13 cellular contexts compared by ENCODE assay signal in the genomic region with DNA sequence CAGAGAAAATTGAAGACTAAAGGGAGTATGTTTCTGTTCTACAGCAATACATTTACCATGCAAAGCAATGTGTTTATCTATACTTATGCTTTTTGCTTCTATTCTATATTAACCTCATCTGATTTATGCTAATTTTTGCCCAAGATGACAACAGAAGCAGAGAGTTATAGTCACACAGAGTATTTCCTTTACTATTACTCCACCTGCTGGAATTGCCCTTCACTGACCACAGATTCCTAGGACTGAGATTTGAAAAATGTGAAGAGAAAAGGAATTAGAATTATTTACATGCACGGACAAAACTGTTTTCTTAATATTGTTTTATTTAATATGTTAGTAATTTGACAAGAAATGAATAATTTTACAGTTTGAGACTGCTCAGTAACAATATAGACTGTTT.
DNase-seq lines count a peak whose midpoint lies in the region; ATAC-seq, FAIRE-seq and TF ChIP-seq lines count a peak whose summit lies in the region.
"Had no signal": no experiment of that assay in that cellular context is flagged by ENCODE, and none has a peak within 500 bp of the region (broad histone marks: within the 10 kb centered on the region; RNA-seq: fewer than 3 reads in every experiment).

No MANE protein-coding gene starts in this region.

- no peak overlapping the region for H3K27ac ChIP-seq in liver (ENCODE audit: low read depth in 1 of 2, low read length in 2 of 2)
- H3K27ac ChIP-seq: coronary artery, psoas muscle, vagina had no signal

- H3K9me3 ChIP-seq in liver (ENCODE audit: control insufficient read depth in 4 of 4, low read length in 3 of 4) (no peaks in the 10 kb centered on the region), Caco-2 (no peaks in the 10 kb centered on the region)
- H3K9me3 ChIP-seq: psoas muscle, vagina had no signal

- no peaks in the 10 kb centered on the region for H3K4me1 ChIP-seq in liver (ENCODE audit: control insufficient read depth in 4 of 4, insufficient read depth in 4 of 4, low read length in 3 of 4)
- no peaks in the 10 kb centered on the region for H3K4me1 ChIP-seq in Caco-2
- H3K4me1 ChIP-seq: psoas muscle, vagina had no signal

- TF ChIP-seq CTCF in D721Med (IDR thresholded peaks at IDR 0.05; ENCODE audit: insufficient read depth, missing control alignments) (peak; percentile 43), liver (IDR thresholded peaks at IDR 0.05; ENCODE audit: low read depth, low read length, missing input control) (no peak), Caco-2 (IDR thresholded peaks at IDR 0.05; ENCODE audit: insufficient read depth in 1 of 2, low read depth in 1 of 2, low read length in 1 of 2, severe bottlenecking in 1 of 2, unreplicated experiment in 1 of 2) (peak in 1 of 2 experiments; percentile 31)

- peak; percentile 41 to 47 for TF ChIP-seq RAD21 in liver (IDR thresholded peaks at IDR 0.05)

- ATAC-seq in HG03378 (IDR thresholded peaks at IDR 0.05; ENCODE audit: unreplicated experiment), result no peak
- ATAC-seq: psoas muscle had no signal

- FAIRE-seq in D721Med (lab: Jason Lieb, UNC), result no peak

- no peak overlapping the region for H3K4me3 ChIP-seq in liver (ENCODE audit: low read depth in 1 of 3, low read length in 3 of 3)
- no peak overlapping the region for H3K4me3 ChIP-seq in Caco-2 (ENCODE audit: low read depth, low read length)
- H3K4me3 ChIP-seq: coronary artery, psoas muscle, vagina had no signal

- DNase-seq in D721Med (ENCODE audit: insufficient read length, low spot score) (no peak), NCI-H146 (lab: John Stamatoyannopoulos, UW) (peak; percentile 20), astrocyte of the hippocampus (ENCODE audit: low read depth, low spot score) (peak; percentile 42), Caco-2 (no peak), NCI-H128 (lab: John Stamatoyannopoulos, UW; ENCODE audit: unreplicated experiment) (no peak), NCI-H1105 treated with DMSO at 0.1 percent for 48 hours (lab: John Stamatoyannopoulos, UW) (no peak)
- DNase-seq: activated T-cell treated with anti-CD3 and anti-CD28 coated beads, Interleukin-2, amount 50 U/mL, for 1 hour; GOT3; psoas muscle had no signal

- POLR2A ChIA-PET in Caco-2 (lab: Charles Lee), result no interaction called here

- no peaks in the 10 kb centered on the region for H3K9me3 Mint-ChIP-seq in Caco-2 (ENCODE audit: unreplicated experiment)

- WGBS in liver, result 28% methylated on average over 1 of the region's 1 CpG

- no peak overlapping the region for H3K27ac Mint-ChIP-seq in Caco-2 (ENCODE audit: unreplicated experiment)

- CTCF ChIA-PET in Caco-2 (lab: Charles Lee), result no interaction called here

- no peak overlapping the region for H3K9ac ChIP-seq in liver (ENCODE audit: low read depth in 1 of 2, low read length in 2 of 2)

- H3K27me3 Mint-ChIP-seq in Caco-2 (ENCODE audit: insufficient read depth, unreplicated experiment), result no peaks in the 10 kb centered on the region

- H3K36me3 ChIP-seq in liver (ENCODE audit: control insufficient read depth in 4 of 4, insufficient read depth in 3 of 4, low read depth in 1 of 4, low read length in 3 of 4), result no peaks in the 10 kb centered on the region
- no peaks in the 10 kb centered on the region for H3K36me3 ChIP-seq in Caco-2 (ENCODE audit: control insufficient read depth, insufficient read depth, low read length)
- H3K36me3 ChIP-seq: vagina had no signal

- H3K27me3 ChIP-seq in liver (ENCODE audit: control insufficient read depth in 4 of 4, insufficient read depth in 4 of 4, low read length in 3 of 4), result no peaks in the 10 kb centered on the region
- no peaks in the 10 kb centered on the region for H3K27me3 ChIP-seq in Caco-2 (replicated peaks; ENCODE audit: control insufficient read depth, insufficient read depth, low read length)
- H3K27me3 ChIP-seq: vagina had no signal

- intact Hi-C loops in Caco-2 (cut with micrococcal nuclease; ENCODE audit: unreplicated experiment), result loop anchor here (1.0 kb wide), 1 partner anchor 424 kb away; no protein-coding TSS in a partner anchor

- H3K4me1 Mint-ChIP-seq in Caco-2 (ENCODE audit: low read depth, unreplicated experiment), result no peaks in the 10 kb centered on the region

- no peak overlapping the region for H3K4me3 Mint-ChIP-seq in Caco-2 (ENCODE audit: unreplicated experiment)

- no TSS peak for BruUV-seq in Caco-2 (replicated peaks; lab: Mats Ljungman, UMichigan)

- H3K36me3 Mint-ChIP-seq in Caco-2 (ENCODE audit: insufficient read depth, unreplicated experiment), result no peaks in the 10 kb centered on the region

TF ChIP-seq in liver, 16 proteins besides CTCF, POLR2A, EP300 and RAD21:
- no peak for TF ChIP-seq FOXA1 (IDR thresholded peaks at IDR 0.05)
- no peak for TF ChIP-seq JUND (IDR thresholded peaks at IDR 0.05)
- TF ChIP-seq, protein P1, sequence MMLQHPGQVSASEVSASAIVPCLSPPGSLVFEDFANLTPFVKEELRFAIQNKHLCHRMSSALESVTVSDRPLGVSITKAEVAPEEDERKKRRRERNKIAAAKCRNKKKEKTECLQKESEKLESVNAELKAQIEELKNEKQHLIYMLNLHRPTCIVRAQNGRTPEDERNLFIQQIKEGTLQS (IDR thresholded peaks at IDR 0.05), result no peak
- TF ChIP-seq TAF1 (conservative IDR thresholded peaks at IDR 0.05), result no peak
- no peak for TF ChIP-seq SP1 (IDR thresholded peaks at IDR 0.05)

Comparison
In these comparisons a context has a peak if more than half of its experiments do, and no peak if none do; other contexts are left out.
1. DNase-seq: peak in NCI-H146 (single experiment) and astrocyte of the hippocampus (single experiment); none in D721Med (single experiment), Caco-2 (0 of 2), NCI-H128 (single experiment) and NCI-H1105 treated with DMSO at 0.1 percent for 48 hours (single experiment).